28 cellular contexts compared by ENCODE assay signal in the genomic region with DNA sequence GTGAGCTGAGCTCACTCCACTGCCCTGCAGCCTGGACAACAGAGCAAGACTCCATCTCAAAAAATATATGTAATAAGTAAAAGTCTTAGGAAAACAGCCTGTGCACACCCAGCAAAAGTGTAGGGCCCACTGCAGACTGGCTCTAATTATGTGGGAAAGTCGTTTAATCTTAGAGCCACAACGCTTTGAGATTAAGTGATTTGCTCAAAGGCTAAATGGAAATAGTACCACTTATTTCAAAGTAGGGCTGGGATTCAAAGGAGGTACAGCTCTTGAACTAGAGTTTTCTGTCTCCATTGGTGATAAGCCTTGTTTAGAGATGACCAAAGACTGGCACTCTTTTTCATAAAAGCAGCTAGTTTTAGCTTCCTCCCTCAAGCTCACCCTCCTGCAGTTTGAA. TPM values are rescaled to one million over a fixed set of nuclear protein-coding genes. Genes with fewer than 3 reads are reported as not detected.
DNase-seq lines count a peak whose midpoint lies in the region; ATAC-seq, FAIRE-seq and TF ChIP-seq lines count a peak whose summit lies in the region.
"Had no signal": no experiment of that assay in that cellular context is flagged by ENCODE, and none has a peak within 500 bp of the region (broad histone marks: within the 10 kb centered on the region; RNA-seq: fewer than 3 reads in every experiment).

No MANE protein-coding gene starts in this region.

- CTCF ChIA-PET in PC-3 (lab: Charles Lee), result no interaction called here

- H3K4me3 ChIP-seq in PC-3 (ENCODE audit: low read length) (peak overlapping the region; percentile 100), breast epithelium (peak overlapping the region in 2 of 3 donors; percentile 68 to 74), kidney epithelial cell (ENCODE audit: low read depth, low read length) (peak overlapping the region; percentile 54)
- H3K4me3 ChIP-seq: psoas muscle, sigmoid colon had no signal

- FAIRE-seq in HTR-8/SVneo (lab: Jason Lieb, UNC), result no peak
- FAIRE-seq: H54, TTC549 had no signal

- no peak for TF ChIP-seq CTCF in PC-3 (conservative IDR thresholded peaks at IDR 0.05; ENCODE audit: low read depth, low read length)
- TF ChIP-seq CTCF in breast epithelium (IDR thresholded peaks at IDR 0.05), result no peak
- TF ChIP-seq CTCF in kidney epithelial cell (IDR thresholded peaks at IDR 0.05; ENCODE audit: insufficient read depth, low read length, poor library complexity, severe bottlenecking), result no peak
- TF ChIP-seq CTCF in type B pancreatic cell (conservative IDR thresholded peaks at IDR 0.05), result no peak

- POLR2A ChIA-PET in PC-3 (lab: Charles Lee; ENCODE audit: unreplicated experiment), result interaction anchor here (0.6 kb wide), 1 partner anchor 28 kb away, joined by 3 read pairs; no protein-coding TSS in a partner anchor

- H4K20me1 ChIP-seq in PC-3 (ENCODE audit: low read length), result peaks cover 32% of the 10 kb centered on the region

- peaks cover 8% of the 10 kb centered on the region for H3K36me3 Mint-ChIP-seq in type B pancreatic cell

- no TSS peak for BruUV-seq in PC-3 (replicated peaks; lab: Mats Ljungman, UMichigan)

- peak overlapping the region; percentile 98 for H3K4me2 ChIP-seq in PC-3 (ENCODE audit: low read length)

- no peaks in the 10 kb centered on the region for H3K27me3 ChIP-seq in PC-3 (ENCODE audit: low read length)
- peaks cover 0 to 3% of the 10 kb centered on the region in 2 donors for H3K27me3 ChIP-seq in breast epithelium
- H3K27me3 ChIP-seq in kidney epithelial cell (ENCODE audit: control insufficient read depth, insufficient read depth, low read length), result peaks cover 3% of the 10 kb centered on the region

- no peaks in the 10 kb centered on the region for H3F3A ChIP-seq in PC-3 (ENCODE audit: low read length, unreplicated experiment)

- peak overlapping the region; percentile 65 for H3K4me3 Mint-ChIP-seq in type B pancreatic cell

- no peak for TF ChIP-seq POLR2A in breast epithelium (IDR thresholded peaks at IDR 0.05)

- DNase-seq in PC-3 (no peak), breast epithelium (ENCODE audit: low spot score in 2 of 2) (no peak), kidney epithelial cell (ENCODE audit: low read depth) (no peak), type B pancreatic cell (ENCODE audit: extremely low spot score, unreplicated experiment) (no peak), GF-D8 (lab: John Stamatoyannopoulos, UW) (no peak), C1 segment of cervical spinal cord (lab: John Stamatoyannopoulos, UW) (no peak), HTR-8/SVneo (ENCODE audit: insufficient read length, low spot score) (no peak)
- no peak for DNase-seq in stimulated activated CD4-positive, alpha-beta T cell treated with anti-CD3 and anti-CD28 coated beads, Interleukin-2, amount 100 ng/mL, for 24 hours
- DNase-seq: ACHN; activated CD4-positive, alpha-beta T cell treated with anti-CD3 and anti-CD28 coated beads, Interleukin-2, amount 50 U/mL, for 4 hours; activated CD8-positive, alpha-beta memory T cell treated with anti-CD3 and anti-CD28 coated beads, Interleukin-2, amount 50 U/mL, for 4 hours; aorta; central memory CD4-positive, alpha-beta T cell; DMS79 treated with DMSO at 0.1 percent for 48 hours; head of caudate nucleus; NCI-H1048; NCI-H187; psoas muscle; RPMI8226; sigmoid colon; stimulated activated naive CD8-positive, alpha-beta T cell treated with anti-CD3 and anti-CD28 coated beads, Interleukin-15, Interleukin-2, amounts not matched to agents 100 U/mL and 50 U/mL, for 24 hours; T-helper 1 cell had no signal

- H3K9me2 ChIP-seq in PC-3 (replicated peaks; ENCODE audit: low read length), result no peaks in the 10 kb centered on the region

- no peak overlapping the region for H2AFZ ChIP-seq in PC-3 (ENCODE audit: low read length)

- peaks cover 5% of the 10 kb centered on the region for H3K9me3 Mint-ChIP-seq in type B pancreatic cell
- H3K9me3 Mint-ChIP-seq: activated naive CD4-positive, alpha-beta T cell treated with anti-CD3 and anti-CD28 coated beads, Interleukin-2, amount 50 U/mL, for 72 hours; activated T-helper 1 cell treated with anti-CD3 and anti-CD28 coated beads, Interleukin-12 subunit alpha, Interleukin-12 subunit beta, Interleukin-2, Interleukin-4 antibody, amounts not matched to agents 30 ng/mL and 10 ng/mL and 1 ng/mL, durations not matched to agents 14 hours and 24 hours and 36 hours had no signal

- peak overlapping the region; percentile 28 for H3K27ac Mint-ChIP-seq in type B pancreatic cell
- H3K27ac Mint-ChIP-seq: activated naive CD4-positive, alpha-beta T cell treated with anti-CD3 and anti-CD28 coated beads, Interleukin-2, amount 50 U/mL, for 72 hours; activated T-helper 1 cell treated with anti-CD3 and anti-CD28 coated beads, Interleukin-12 subunit alpha, Interleukin-12 subunit beta, Interleukin-2, Interleukin-4 antibody, amounts not matched to agents 30 ng/mL and 10 ng/mL and 1 ng/mL, durations not matched to agents 14 hours and 24 hours and 36 hours; IgD-negative memory B cell had no signal

- H3K4me1 ChIP-seq in PC-3 (ENCODE audit: insufficient read depth, low read length) (peaks cover 29% of the 10 kb centered on the region), breast epithelium (no peaks in the 10 kb centered on the region)
- H3K4me1 ChIP-seq: psoas muscle had no signal

- H3K36me3 ChIP-seq in PC-3 (ENCODE audit: low read depth, low read length), result no peaks in the 10 kb centered on the region
- no peaks in the 10 kb centered on the region for H3K36me3 ChIP-seq in breast epithelium
- H3K36me3 ChIP-seq in kidney epithelial cell (ENCODE audit: control insufficient read depth, insufficient read depth, low read length), result no peaks in the 10 kb centered on the region
- H3K36me3 ChIP-seq: sigmoid colon had no signal

- intact Hi-C loops in PC-3 (cut with micrococcal nuclease) (loop anchor here (1.0 to 2.0 kb wide), 2 partner anchors 29 to 60 kb away; partner anchors contain the start of gene OMA1), breast epithelium (cut with DNase I; ENCODE audit: low total_unique reads) (no loop called here)

- peaks cover 24% of the 10 kb centered on the region for H3K27me3 Mint-ChIP-seq in type B pancreatic cell

- H3K27ac ChIP-seq in PC-3 (ENCODE audit: low read length) (no peak overlapping the region), breast epithelium (peak overlapping the region; percentile 86 to 98)
- H3K27ac ChIP-seq: psoas muscle, sigmoid colon had no signal

- peaks cover 43% of the 10 kb centered on the region for H3K4me1 Mint-ChIP-seq in type B pancreatic cell (ENCODE audit: unreplicated experiment)

- H3K9ac ChIP-seq in PC-3 (ENCODE audit: low read length), result peak overlapping the region; percentile 89

- H3K9me3 ChIP-seq in PC-3 (ENCODE audit: low read length) (no peaks in the 10 kb centered on the region), breast epithelium (no peaks in the 10 kb centered on the region)
- H3K9me3 ChIP-seq: psoas muscle, sigmoid colon had no signal

- ATAC-seq in PC-3, result no peak
- ATAC-seq: psoas muscle; stimulated activated naive CD8-positive, alpha-beta T cell treated with anti-CD3 and anti-CD28 coated beads, Interleukin-15, Interleukin-2, amounts not matched to agents 100 U/mL and 50 U/mL, for 24 hours had no signal

- H3K79me2 ChIP-seq in PC-3 (ENCODE audit: low read length), result peaks cover 63% of the 10 kb centered on the region

RNA-seq across cellular contexts. Expression of gene TACSTD2, which starts 2.2 kb away (rescaled TPM):
- total RNA-seq in PC-3 (2014; rRNA removed) (94.2 and 129 TPM in 2 replicates), breast epithelium (100 to 1,000 TPM in 2 of 3 donors, 1 to 10 TPM in 1; 1.1 to 335 (median 230) TPM), kidney epithelial cell (169 and 183 TPM in 2 replicates), type B pancreatic cell (ENCODE audit: low replicate concordance) (21.2 and 39.7 TPM in 2 replicates)
- total RNA-seq: activated T-helper 1 cell treated with anti-CD3 and anti-CD28 coated beads, Interleukin-12 subunit alpha, Interleukin-12 subunit beta, Interleukin-2, Interleukin-4 antibody, amounts not matched to agents 30 ng/mL and 10 ng/mL and 1 ng/mL, durations not matched to agents 14 hours and 24 hours and 36 hours; myocyte had no signal

RNA-seq across cellular contexts. Expression of gene OMA1, which starts 28.3 kb away (rescaled TPM):
- total RNA-seq in PC-3 (2014; rRNA removed) (9.2 and 16.1 TPM in 2 replicates), breast epithelium (10 to 100 TPM; 26.4 to 79.8 (median 48.2) TPM), kidney epithelial cell (10.1 and 10.2 TPM in 2 replicates), type B pancreatic cell (ENCODE audit: low replicate concordance) (19.1 and 22.4 TPM in 2 replicates)
